In the genomic region with DNA sequence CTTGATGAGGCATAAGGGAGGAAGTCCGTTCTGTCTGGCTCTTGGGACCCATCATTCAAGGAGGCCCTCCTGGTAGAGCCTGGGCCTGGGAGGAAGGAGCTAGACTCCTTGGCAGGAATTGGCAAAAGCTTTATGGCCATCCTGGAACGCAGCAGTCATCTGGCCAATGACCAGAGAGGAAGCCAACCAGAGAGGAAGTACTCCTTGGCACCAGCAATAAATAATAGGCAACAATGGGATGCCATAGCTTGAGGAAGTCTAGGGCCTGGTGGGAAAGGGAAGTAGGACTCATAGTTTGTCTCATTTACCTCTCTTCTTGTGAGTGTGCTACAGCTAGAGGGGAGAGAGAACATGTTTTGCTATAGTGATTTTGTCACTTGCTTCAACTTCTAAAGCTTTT, we compare ENCODE assay signal across 13 cellular contexts. TPM values are rescaled to one million over a fixed set of nuclear protein-coding genes. Genes with fewer than 3 reads are reported as not detected.
A peak's percentile ranks its signal among the peaks of the same experiment; 100 is the strongest.
DNase-seq lines count a peak whose midpoint lies in the region; ATAC-seq, FAIRE-seq and TF ChIP-seq lines count a peak whose summit lies in the region.
"Had no signal": no experiment of that assay in that cellular context is flagged by ENCODE, and none has a peak within 500 bp of the region (broad histone marks: within the 10 kb centered on the region; RNA-seq: fewer than 3 reads in every experiment).

No MANE protein-coding gene starts in this region.

- ATAC-seq in right lobe of liver (peak; percentile 16 to 28 (median 23)), HepG2 (no peak), GM23338 (no peak)

- TF ChIP-seq POLR2A in right lobe of liver (IDR thresholded peaks at IDR 0.05) (no peak), HepG2 (IDR thresholded peaks at IDR 0.05; ENCODE audit: insufficient read depth in 1 of 2, low read depth in 2 of 2, low read length in 2 of 2) (no peak)

- H3K4me1 ChIP-seq in right lobe of liver (peaks cover 0 to 8% (median 0%) of the 10 kb centered on the region in 4 donors), HepG2 (ENCODE audit: insufficient read depth, low read length) (no peaks in the 10 kb centered on the region), left ventricle myocardium inferior (peaks cover 80% of the 10 kb centered on the region), SJCRH30 (no peaks in the 10 kb centered on the region), hepatocyte (ENCODE audit: insufficient read depth) (no peaks in the 10 kb centered on the region), GM23338 (ENCODE audit: insufficient read depth) (no peaks in the 10 kb centered on the region)

- H3K4me3 ChIP-seq in right lobe of liver (no peak overlapping the region), HepG2 (replicated peaks in 1 of 3; ENCODE audit: insufficient read depth in 1 of 3, low read depth in 2 of 3, low read length in 3 of 3) (no peak overlapping the region), left ventricle myocardium inferior (no peak overlapping the region), SJCRH30 (no peak overlapping the region), hepatocyte (no peak overlapping the region), GM23338 (no peak overlapping the region)

- H3K36me3 ChIP-seq in right lobe of liver (no peaks in the 10 kb centered on the region), HepG2 (replicated peaks in 1 of 2; ENCODE audit: control insufficient read depth in 1 of 2, insufficient read depth in 2 of 2, low read length in 2 of 2) (no peaks in the 10 kb centered on the region), left ventricle myocardium inferior (peaks cover 5% of the 10 kb centered on the region), SJCRH30 (peaks cover 5% of the 10 kb centered on the region), hepatocyte (replicated peaks; ENCODE audit: insufficient read depth, low read depth) (no peaks in the 10 kb centered on the region), GM23338 (ENCODE audit: insufficient read depth) (no peaks in the 10 kb centered on the region)

- H3K27me3 ChIP-seq in right lobe of liver = no peaks in the 10 kb centered on the region
- no peaks in the 10 kb centered on the region for H3K27me3 ChIP-seq in HepG2 (ENCODE audit: control insufficient read depth in 1 of 2, insufficient read depth in 2 of 2, low read length in 2 of 2)
- H3K27me3 ChIP-seq in left ventricle myocardium inferior (ENCODE audit: low read depth) = no peaks in the 10 kb centered on the region
- no peaks in the 10 kb centered on the region for H3K27me3 ChIP-seq in SJCRH30
- H3K27me3 ChIP-seq in hepatocyte = no peaks in the 10 kb centered on the region
- H3K27me3 ChIP-seq in GM23338 (ENCODE audit: insufficient read depth) = no peaks in the 10 kb centered on the region

- no peak overlapping the region for H3K27ac Mint-ChIP-seq in GM23338

- no peaks in the 10 kb centered on the region for H3K27me3 Mint-ChIP-seq in GM23338 (ENCODE audit: insufficient read depth, low read depth, poor library complexity)

- H3K9ac ChIP-seq in HepG2 (ENCODE audit: insufficient read depth, low read depth, low read length) = no peak overlapping the region

- BruUV-seq in HepG2 (replicated peaks; lab: Mats Ljungman, UMichigan) = no TSS peak

- H3F3A ChIP-seq in GM23338 (replicated peaks; ENCODE audit: low read depth) = no peaks in the 10 kb centered on the region

- no peak overlapping the region for H3K4me2 ChIP-seq in HepG2 (ENCODE audit: low read depth, low read length)
- no peak overlapping the region for H3K4me2 ChIP-seq in hepatocyte
- no peak overlapping the region for H3K4me2 ChIP-seq in GM23338

- H3K79me2 ChIP-seq in HepG2 (ENCODE audit: insufficient read depth, low read length) = no peaks in the 10 kb centered on the region
- H3K79me2 ChIP-seq in hepatocyte = no peaks in the 10 kb centered on the region
- peaks cover 17% of the 10 kb centered on the region for H3K79me2 ChIP-seq in GM23338 (replicated peaks; ENCODE audit: insufficient read depth)

- H3K36me3 Mint-ChIP-seq in GM23338 (ENCODE audit: low read depth) = peaks cover 37% of the 10 kb centered on the region

- no peak for FAIRE-seq in HepG2 (lab: Jason Lieb, UNC)

- TF ChIP-seq CTCF in right lobe of liver (IDR thresholded peaks at IDR 0.05) (no peak), HepG2 (CRISPR knock-in tag; IDR thresholded peaks at IDR 0.05) (no peak), left ventricle myocardium inferior (IDR thresholded peaks at IDR 0.05; ENCODE audit: borderline replicate concordance) (no peak), hepatocyte (IDR thresholded peaks at IDR 0.05; ENCODE audit: poor library complexity) (no peak), GM23338 (conservative IDR thresholded peaks at IDR 0.05; ENCODE audit: low read depth in 2 of 2) (no peak)

- CTCF ChIA-PET in HepG2 (lab: Yijun Ruan, JAX; ENCODE audit: low intra/inter-chr PET ratio, low total read pairs) = no interaction called here

- no peaks in the 10 kb centered on the region for H3K9me3 ChIP-seq in right lobe of liver
- H3K9me3 ChIP-seq in HepG2 (ENCODE audit: low read length) = no peaks in the 10 kb centered on the region
- no peaks in the 10 kb centered on the region for H3K9me3 ChIP-seq in left ventricle myocardium inferior (replicated peaks)
- H3K9me3 ChIP-seq in SJCRH30 (replicated peaks) = no peaks in the 10 kb centered on the region
- H3K9me3 ChIP-seq in hepatocyte (ENCODE audit: low read depth) = no peaks in the 10 kb centered on the region

- no peak for TF ChIP-seq RAD21 in HepG2 (CRISPR knock-in tag; IDR thresholded peaks at IDR 0.05)

- intact Hi-C loops in right lobe of liver (cut with DNase I) = no loop called here
- intact Hi-C loops in HepG2 (cut with micrococcal nuclease; ENCODE audit: unreplicated experiment) = no loop called here
- intact Hi-C loops in left ventricle myocardium inferior (cut with micrococcal nuclease) = no loop called here

- H2AFZ ChIP-seq in HepG2 (ENCODE audit: low read length) = no peak overlapping the region
- H2AFZ ChIP-seq in hepatocyte = no peak overlapping the region
- no peak overlapping the region for H2AFZ ChIP-seq in GM23338

- TF ChIP-seq EP300 in HepG2 (IDR thresholded peaks at IDR 0.05; ENCODE audit: low read depth in 2 of 2, low read length in 2 of 2) (no peak), HepG2 (CRISPR knock-in tag; IDR thresholded peaks at IDR 0.05; ENCODE audit: borderline replicate concordance) (no peak)

- H3K9me3 Mint-ChIP-seq in GM23338 = peaks cover 3% of the 10 kb centered on the region; the same call in 1 of the 3 replicates

- in situ Hi-C loops in HepG2 (cut with HindIII; ENCODE audit: extremely low pct_ligation_motif_present, low pct_unique_long_range_greater_than_20kb) = no loop called here

- peaks cover 6% of the 10 kb centered on the region; the same call in 2 of the 3 replicates for H3K4me1 Mint-ChIP-seq in GM23338

- H4K20me1 ChIP-seq in HepG2 (ENCODE audit: insufficient read depth, low read length) = no peaks in the 10 kb centered on the region
- H4K20me1 ChIP-seq in hepatocyte (ENCODE audit: insufficient read depth, poor library complexity, severe bottlenecking) = no peaks in the 10 kb centered on the region
- H4K20me1 ChIP-seq in GM23338 (replicated peaks; ENCODE audit: insufficient read depth) = no peaks in the 10 kb centered on the region

- DNase-seq in right lobe of liver (no peak), HepG2 (ENCODE audit: low spot score) (no peak), UCSD-AML1 (lab: John Stamatoyannopoulos, UW; ENCODE audit: unreplicated experiment) (peak; percentile 22), left ventricle myocardium inferior (no peak), HPDE6-E6E7 (ENCODE audit: extremely low spot score) (no peak), SJCRH30 (no peak), hepatocyte (ENCODE audit: low spot score) (no peak), GM23338 (ENCODE audit: low spot score) (no peak)
- DNase-seq: H7, hippocampal formation, NCI-H226, trophoblast cell had no signal

- H3K4me3 Mint-ChIP-seq in GM23338 = no peak overlapping the region

- POLR2A ChIA-PET in HepG2 (lab: Yijun Ruan, JAX) = no interaction called here

- H3K27ac ChIP-seq in right lobe of liver (no peak overlapping the region), HepG2 (ENCODE audit: extremely low read length, insufficient read depth, low read length) (no peak overlapping the region), left ventricle myocardium inferior (replicated peaks) (peak overlapping the region; percentile 48), SJCRH30 (no peak overlapping the region), hepatocyte (no peak overlapping the region), GM23338 (ENCODE audit: low read depth) (no peak overlapping the region)
- H3K27ac ChIP-seq: RWPE1 had no signal

- H3K9me2 ChIP-seq in hepatocyte (replicated peaks; ENCODE audit: insufficient read depth) (no peaks in the 10 kb centered on the region), GM23338 (ENCODE audit: insufficient read depth) (no peaks in the 10 kb centered on the region)

- 42% methylated on average over 2 of the region's 2 CpGs for WGBS in right lobe of liver (ENCODE audit: insufficient coverage, low coverage, low lambda C conversion rate, missing lambda C conversion rate)
- no CpG with 5 or more reads among the region's 2 CpGs for WGBS in HepG2 (ENCODE audit: low lambda C conversion rate)
- WGBS in hepatocyte (ENCODE audit: low lambda C conversion rate, missing lambda C conversion rate) = 65% methylated on average over 2 of the region's 2 CpGs

RNA-seq across cellular contexts. Expression of gene MSN, which starts 53.1 kb away (rescaled TPM):
- 100 to 1,000 TPM in 3 of 6 experiments, 10 to 100 TPM in 3; 63.6 to 150 (median 104) TPM for total RNA-seq in right lobe of liver
- total RNA-seq in HepG2 (2016; rRNA removed; fragmentation: Illumina TruSeq; extraction: Trizol) = not detected in 2 replicates
- total RNA-seq in HepG2 (2016; cell fraction: cytosol; rRNA removed; fragmentation: Illumina TruSeq; extraction: Trizol; ENCODE audit: low read depth) = not detected in 2 replicates
- not detected in 2 replicates for total RNA-seq in HepG2 (2016; cell fraction: insoluble cytoplasmic fraction; rRNA removed; fragmentation: Illumina TruSeq; extraction: Trizol)
- not detected in 2 replicates for total RNA-seq in HepG2 (2016; cell fraction: membrane; rRNA removed; fragmentation: Illumina TruSeq; extraction: Trizol)
- total RNA-seq in HepG2 (2016; cell fraction: nucleus; rRNA removed; fragmentation: Illumina TruSeq; extraction: Trizol) = 0.09 TPM in 1 of 2 replicates, not detected in the other
- polyA plus RNA-seq in HepG2 (2011; rRNA removed) = 0.15 and 0.40 TPM in 2 replicates
- 0.12 and 0.19 TPM in 2 replicates for polyA plus RNA-seq in HepG2 (2011; cell fraction: cytosol; rRNA removed)
- polyA plus RNA-seq in HepG2 (2011; cell fraction: nucleus; rRNA removed) = 0.06 and 0.29 TPM in 2 replicates
- 0.09 TPM in 1 of 2 replicates, not detected in the other for polyA plus RNA-seq in HepG2 (2012)
- not detected in 2 replicates for polyA plus RNA-seq in HepG2 (2016; cell fraction: cytosol; fragmentation: Illumina TruSeq; extraction: Trizol; ENCODE audit: low read depth)
- 0.05 TPM in 1 of 2 replicates, not detected in the other for polyA plus RNA-seq in HepG2 (2016; cell fraction: insoluble cytoplasmic fraction; fragmentation: Illumina TruSeq; extraction: Trizol; ENCODE audit: low read depth)
- not detected in 2 replicates for polyA plus RNA-seq in HepG2 (2016; cell fraction: membrane; fragmentation: Illumina TruSeq; extraction: Trizol; ENCODE audit: low read depth)
- not detected in 2 replicates for polyA plus RNA-seq in HepG2 (2016; cell fraction: nucleus; fragmentation: Illumina TruSeq; extraction: Trizol; ENCODE audit: insufficient read depth, low read depth)
- polyA minus RNA-seq in HepG2 (2011; rRNA and poly(A)+ RNA removed; ENCODE audit: low replicate concordance) = 0.94 and 357 TPM in 2 replicates
- 0.59 and 0.70 TPM in 2 replicates for polyA minus RNA-seq in HepG2 (2011; cell fraction: cytosol; rRNA and poly(A)+ RNA removed)
- polyA minus RNA-seq in HepG2 (2011; cell fraction: nucleus; rRNA and poly(A)+ RNA removed) = 0.37 and 0.52 TPM in 2 replicates
- total RNA-seq in left ventricle myocardium inferior = 107 TPM
- 247 and 249 TPM in 2 replicates for total RNA-seq in SJCRH30 (2014; rRNA removed; shearing (Covaris generic))
- 59.0 and 73.0 TPM in 2 replicates for total RNA-seq in hepatocyte
- 73.5 and 81.9 TPM in 2 replicates for polyA plus RNA-seq in hepatocyte
- 111 and 120 TPM in 2 replicates for total RNA-seq in GM23338 (2014; rRNA removed; shearing (Covaris generic))
- 47.5 and 49.2 TPM in 2 replicates for polyA plus RNA-seq in GM23338 (2016; fragmentation: Nextera tagmentation; extraction: Ambion mirVana)

Comparison
In these comparisons a context has a peak if more than half of its experiments do, and no peak if none do; other contexts are left out.
1. ATAC-seq: peak in right lobe of liver (4 of 4); none in HepG2 (single experiment) and GM23338 (single experiment).
2. RNA of gene MSN, which starts 53.1 kb away (total RNA-seq): 247 to 249 TPM in SJCRH30, 111 to 120 TPM in GM23338, 63.6 to 150 TPM in right lobe of liver, 107 TPM in left ventricle myocardium inferior (single experiment) and 59.0 to 73.0 TPM in hepatocyte; 0.09 TPM in HepG2; every median in the first group is over 10 times any median in the second.